17 cellular contexts compared by ENCODE assay signal in genomic region chr2:102335871-102336366, GRCh38. TPM values are rescaled to one million over a fixed set of nuclear protein-coding genes. Genes with fewer than 3 reads are reported as not detected.
DNase-seq lines count a peak whose midpoint lies in the region; ATAC-seq and TF ChIP-seq lines count a peak whose summit lies in the region.
"Had no signal": no experiment of that assay in that cellular context is flagged by ENCODE, and none has a peak within 500 bp of the region (broad histone marks: within the 10 kb centered on the region; RNA-seq: fewer than 3 reads in every experiment).

No MANE protein-coding gene starts in this region.

- CTCF ChIA-PET in activated CD8-positive, alpha-beta T cell treated with anti-CD3 and anti-CD28 coated beads, Interleukin-2, amount 10 ng/mL, durations not matched to agents 7 days and 5 days (lab: Charles Lee): interaction anchor here (1.0 to 3.6 kb wide), 4 partner anchors 12 to 172 kb away, joined by 4 to 17 read pairs (median 6); no protein-coding TSS in a partner anchor

- no peak for ATAC-seq in RWPE2 (ENCODE audit: low read depth)
- ATAC-seq in activated CD8-positive, alpha-beta T cell treated with anti-CD3 and anti-CD28 coated beads, Interleukin-2, amount 10 ng/mL, durations not matched to agents 7 days and 5 days: no peak

- H3K36me3 Mint-ChIP-seq in endodermal cell (ENCODE audit: low read depth): no peaks in the 10 kb centered on the region
- peaks cover 2% of the 10 kb centered on the region for H3K36me3 Mint-ChIP-seq in activated CD8-positive, alpha-beta T cell treated with anti-CD3 and anti-CD28 coated beads, Interleukin-2, amount 10 ng/mL, durations not matched to agents 7 days and 5 days (ENCODE audit: low read depth)
- H3K36me3 Mint-ChIP-seq: naive B cell had no signal

- DNase-seq in RWPE2 (ENCODE audit: low spot score): no peak
- DNase-seq in endodermal cell: peak; percentile 56
- DNase-seq in iPS-NIHi7 (ENCODE audit: extremely low spot score): peak; percentile 15
- peak in 1 of 2 donors; percentile 3 for DNase-seq in thyroid gland
- DNase-seq in activated CD8-positive, alpha-beta T cell treated with anti-CD3 and anti-CD28 coated beads, Interleukin-2, amount 10 ng/mL, durations not matched to agents 7 days and 5 days: no peak
- DNase-seq in cortex of kidney (lab: John Stamatoyannopoulos, UW): no peak
- no peak for DNase-seq in COR-L47 (lab: John Stamatoyannopoulos, UW)
- DNase-seq: activated CD4-positive, alpha-beta T cell treated with anti-CD3 and anti-CD28 coated beads for 48 hours; activated naive CD4-positive, alpha-beta T cell treated with anti-CD3 and anti-CD28 coated beads for 36 hours; activated T-cell treated with anti-CD3 and anti-CD28 coated beads for 4 hours; brain microvascular endothelial cell; naive B cell; NCI-H187 treated with DMSO at 0.1 percent for 48 hours; NCI-H510A; posterior cingulate gyrus had no signal

- H3K27ac ChIP-seq in RWPE2 (ENCODE audit: poor library complexity, severe bottlenecking) (peak overlapping the region; percentile 56), endodermal cell (ENCODE audit: low read depth, low read length) (no peak overlapping the region), thyroid gland (peak overlapping the region in 2 of 3 donors; percentile 47 to 80)
- H3K27ac ChIP-seq: BLaER1, brain microvascular endothelial cell had no signal

- intact Hi-C loops in thyroid gland (cut with DNase I): no loop called here

- 76 to 88% methylated on average over 8 of the region's 8 CpGs for WGBS in endodermal cell (ENCODE audit: insufficient coverage in 1 of 2, insufficient read length in 1 of 2), 2 experiments
- WGBS in thyroid gland, 2 donors: 24 to 37% methylated on average over 8 of the region's 8 CpGs

- H3K9ac ChIP-seq in endodermal cell (ENCODE audit: extremely low read depth, low read length, poor library complexity, severe bottlenecking): no peak overlapping the region
- H3K9ac ChIP-seq: BLaER1 had no signal

- H3K36me3 ChIP-seq in RWPE2 (ENCODE audit: low read depth): no peaks in the 10 kb centered on the region
- H3K36me3 ChIP-seq in endodermal cell (ENCODE audit: control insufficient read depth, insufficient read depth, low read length): no peaks in the 10 kb centered on the region
- H3K36me3 ChIP-seq in thyroid gland: no peaks in the 10 kb centered on the region
- H3K36me3 ChIP-seq: BLaER1, brain microvascular endothelial cell had no signal

- no peak overlapping the region for H3K27ac Mint-ChIP-seq in endodermal cell
- H3K27ac Mint-ChIP-seq in activated CD8-positive, alpha-beta T cell treated with anti-CD3 and anti-CD28 coated beads, Interleukin-2, amount 10 ng/mL, durations not matched to agents 7 days and 5 days: no peak overlapping the region
- H3K27ac Mint-ChIP-seq: activated naive CD4-positive, alpha-beta T cell treated with anti-CD3 and anti-CD28 coated beads for 36 hours; naive B cell had no signal

- POLR2A ChIA-PET in activated CD8-positive, alpha-beta T cell treated with anti-CD3 and anti-CD28 coated beads, Interleukin-2, amount 10 ng/mL, durations not matched to agents 7 days and 5 days (lab: Charles Lee): no interaction called here

- TF ChIP-seq CTCF in RWPE2 (IDR thresholded peaks at IDR 0.05; ENCODE audit: poor library complexity, severe bottlenecking): no peak
- TF ChIP-seq CTCF in endodermal cell (conservative IDR thresholded peaks at IDR 0.05): no peak
- no peak for TF ChIP-seq CTCF in thyroid gland (IDR thresholded peaks at IDR 0.05)

- no peaks in the 10 kb centered on the region for H3K9me3 ChIP-seq in RWPE2 (ENCODE audit: severe bottlenecking)
- H3K9me3 ChIP-seq in endodermal cell (ENCODE audit: control insufficient read depth, low read length): peaks cover 4% of the 10 kb centered on the region
- no peaks in the 10 kb centered on the region for H3K9me3 ChIP-seq in thyroid gland
- H3K9me3 ChIP-seq: BLaER1 had no signal

- H3K4me3 Mint-ChIP-seq in endodermal cell: no peak overlapping the region
- H3K4me3 Mint-ChIP-seq in activated CD8-positive, alpha-beta T cell treated with anti-CD3 and anti-CD28 coated beads, Interleukin-2, amount 10 ng/mL, durations not matched to agents 7 days and 5 days: no peak overlapping the region
- H3K4me3 Mint-ChIP-seq: activated naive CD4-positive, alpha-beta T cell treated with anti-CD3 and anti-CD28 coated beads for 36 hours; naive B cell had no signal

- H3K4me1 ChIP-seq in RWPE2 (ENCODE audit: insufficient read depth, poor library complexity, severe bottlenecking) (peaks cover 19% of the 10 kb centered on the region), endodermal cell (ENCODE audit: control insufficient read depth, insufficient read depth, low read length) (peaks cover 11% of the 10 kb centered on the region), thyroid gland (peaks cover 13 to 24% of the 10 kb centered on the region in 2 donors)

- H3K4me3 ChIP-seq in RWPE2 (ENCODE audit: severe bottlenecking): no peak overlapping the region
- H3K4me3 ChIP-seq in endodermal cell (ENCODE audit: low read length): no peak overlapping the region
- H3K4me3 ChIP-seq in thyroid gland (replicated peaks in 1 of 3): no peak overlapping the region
- H3K4me3 ChIP-seq: BLaER1 had no signal

- peaks cover 16% of the 10 kb centered on the region for H3K4me1 Mint-ChIP-seq in endodermal cell
- peaks cover 39% of the 10 kb centered on the region for H3K4me1 Mint-ChIP-seq in activated CD8-positive, alpha-beta T cell treated with anti-CD3 and anti-CD28 coated beads, Interleukin-2, amount 10 ng/mL, durations not matched to agents 7 days and 5 days (ENCODE audit: low read depth)
- H3K4me1 Mint-ChIP-seq: naive B cell had no signal

- peaks cover 3% of the 10 kb centered on the region for H3K27me3 Mint-ChIP-seq in endodermal cell (ENCODE audit: insufficient read depth)
- H3K27me3 Mint-ChIP-seq in activated CD8-positive, alpha-beta T cell treated with anti-CD3 and anti-CD28 coated beads, Interleukin-2, amount 10 ng/mL, durations not matched to agents 7 days and 5 days (ENCODE audit: low read depth): peaks cover 2% of the 10 kb centered on the region

- TF ChIP-seq POLR2A in thyroid gland (IDR thresholded peaks at IDR 0.05): no peak

- H3K27me3 ChIP-seq in RWPE2 (ENCODE audit: insufficient read depth, poor library complexity, severe bottlenecking) (no peaks in the 10 kb centered on the region), endodermal cell (ENCODE audit: control insufficient read depth, insufficient read depth, low read length, poor library complexity, severe bottlenecking) (no peaks in the 10 kb centered on the region), thyroid gland (no peaks in the 10 kb centered on the region)
- H3K27me3 ChIP-seq: BLaER1, brain microvascular endothelial cell had no signal

- H3K9me3 Mint-ChIP-seq in endodermal cell: peaks cover 1% of the 10 kb centered on the region
- H3K9me3 Mint-ChIP-seq in activated CD8-positive, alpha-beta T cell treated with anti-CD3 and anti-CD28 coated beads, Interleukin-2, amount 10 ng/mL, durations not matched to agents 7 days and 5 days (ENCODE audit: insufficient read depth): peaks cover 4% of the 10 kb centered on the region
- H3K9me3 Mint-ChIP-seq: activated naive CD4-positive, alpha-beta T cell treated with anti-CD3 and anti-CD28 coated beads for 36 hours had no signal

RNA-seq across cellular contexts. Expression of gene IL18R1, which starts 19.7 kb away (rescaled TPM):
- total RNA-seq in endodermal cell: 1 to 10 TPM; 2.2 to 2.4 TPM
- polyA plus RNA-seq in endodermal cell (2013, experiment 1 of 2): 0.50 TPM
- polyA plus RNA-seq in endodermal cell (2013, experiment 2 of 2): 0.50 TPM
- 1 to 10 TPM; 1.7 to 9.4 (median 3.0) TPM for total RNA-seq in thyroid gland
- 10 to 100 TPM; 50.2 to 53.1 TPM for total RNA-seq in activated CD8-positive, alpha-beta T cell treated with anti-CD3 and anti-CD28 coated beads, Interleukin-2, amount 10 ng/mL, durations not matched to agents 7 days and 5 days

RNA-seq across cellular contexts. Expression of gene IL1RL1, which starts 24.6 kb away (rescaled TPM):
- total RNA-seq in endodermal cell: under 1 TPM; 0.75 to 0.84 TPM
- polyA plus RNA-seq in endodermal cell (2013, experiment 1 of 2): not detected
- 0.12 TPM for polyA plus RNA-seq in endodermal cell (2013, experiment 2 of 2)
- 1 to 10 TPM; 1.0 to 5.0 (median 3.1) TPM for total RNA-seq in thyroid gland
- total RNA-seq in activated CD8-positive, alpha-beta T cell treated with anti-CD3 and anti-CD28 coated beads, Interleukin-2, amount 10 ng/mL, durations not matched to agents 7 days and 5 days: under 1 TPM; 0.13 to 0.21 TPM
- total RNA-seq: SK-MEL-5 had no signal

Comparison
In these comparisons a context has a peak if more than half of its experiments do, and no peak if none do; other contexts are left out.
1. DNase-seq: peak in endodermal cell (single experiment) and iPS-NIHi7 (single experiment); none in RWPE2 (single experiment), activated CD8-positive, alpha-beta T cell treated with anti-CD3 and anti-CD28 coated beads, Interleukin-2, amount 10 ng/mL, durations not matched to agents 7 days and 5 days (single experiment), cortex of kidney (single experiment) and COR-L47 (single experiment).
2. RNA of gene IL18R1, which starts 19.7 kb away (total RNA-seq): 50.2 to 53.1 TPM in activated CD8-positive, alpha-beta T cell treated with anti-CD3 and anti-CD28 coated beads, Interleukin-2, amount 10 ng/mL, durations not matched to agents 7 days and 5 days; 1.7 to 9.4 TPM in thyroid gland and 2.2 to 2.4 TPM in endodermal cell; every median in the first group is over 4 times any median in the second.